ENCODE assay signal across 21 cellular contexts in genomic region chr6:61592238-61592637, GRCh38.
"Had no signal": no experiment of that assay in that cellular context is flagged by ENCODE, and none has a peak within 500 bp of the region (broad histone marks: within the 10 kb centered on the region; RNA-seq: fewer than 3 reads in every experiment).

No MANE protein-coding gene starts in this region.

- ATAC-seq: HepG2 had no signal

- H3K4me1 ChIP-seq: SJSA1 had no signal

- H3K27me3 ChIP-seq: MG63, SJSA1 had no signal

- H3K27ac ChIP-seq: SJSA1, SK-N-MC had no signal

- H3K4me3 ChIP-seq: MG63, SJSA1, SK-N-MC had no signal

- H3K36me3 ChIP-seq: MG63, SJSA1 had no signal

- DNase-seq: IMR-90, Karpas-422, KG1, MG63, NCI-H1092 treated with DMSO at 0.1 percent for 48 hours, NCI-H1436, NCI-H187, NCI-H2029, NCI-H2081 treated with DMSO at 0.1 percent for 48 hours, NCI-H2171, NCI-H226, NCI-H446, NCI-H510A, NCI-H69, NCI-H774, Right ventricle myocardium superior, RPMI8226, SIG-M5 had no signal
